Comparison of ENCODE assay signal across 8 cellular contexts in the genomic region with DNA sequence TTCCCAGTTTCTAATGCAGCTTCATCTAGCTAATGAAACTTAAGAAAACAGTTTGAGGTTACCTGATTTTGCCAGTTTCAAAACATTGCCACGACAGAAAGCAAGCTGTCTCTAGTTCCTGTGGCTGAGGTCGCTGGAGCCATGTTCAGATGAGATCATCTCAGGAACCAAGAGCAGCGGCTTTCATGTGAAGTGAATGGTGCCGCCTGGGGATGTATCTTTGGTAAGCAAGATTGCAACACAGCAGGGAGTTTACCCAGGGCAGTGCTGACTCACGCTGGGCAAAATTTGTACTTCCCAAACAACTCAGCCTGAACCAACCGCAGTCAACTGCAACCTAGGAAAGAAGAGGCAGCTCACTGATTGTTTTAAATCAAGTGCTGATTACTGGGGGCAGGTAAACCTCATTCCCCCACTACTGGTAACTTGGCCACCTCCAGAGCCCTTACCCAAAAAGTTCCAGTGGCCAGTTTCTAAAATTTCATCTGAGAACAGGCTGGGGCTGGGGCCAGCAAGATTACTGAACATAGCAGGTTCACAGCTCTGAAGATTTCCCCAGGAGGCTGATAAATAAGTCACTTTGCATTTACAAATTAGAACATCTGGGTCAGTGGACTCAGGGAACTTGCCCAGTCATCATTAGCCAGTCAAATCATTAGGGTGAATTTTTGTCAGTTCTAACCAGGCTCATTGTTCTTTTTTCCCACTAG. TPM values are rescaled to one million over a fixed set of nuclear protein-coding genes. Genes with fewer than 3 reads are reported as not detected.
DNase-seq lines count a peak whose midpoint lies in the region; ATAC-seq and TF ChIP-seq lines count a peak whose summit lies in the region.

Gene RFFL (minus strand): TSS at position 194 of the 710 bp plus-strand sequence. CDS start 37,154 bp downstream, outside the sequence.

- H3K27me3 ChIP-seq in lung (ENCODE audit: control insufficient read depth, insufficient read depth), result no peaks in the 10 kb centered on the region

- ATAC-seq in GM19035 (IDR thresholded peaks at IDR 0.05; ENCODE audit: unreplicated experiment) (peak; percentile 90), HG03354 (IDR thresholded peaks at IDR 0.05; ENCODE audit: poor library complexity, severe bottlenecking, unreplicated experiment) (peak; percentile 93), lung (ENCODE audit: insufficient read depth, low FRiP score) (peak; percentile 96)

- H3K4me1 Mint-ChIP-seq in activated CD4-positive, alpha-beta memory T cell treated with anti-CD3 and anti-CD28 coated beads, Interleukin-2, amount 10 ng/mL, durations not matched to agents 7 days and 5 days, result peaks cover 60% of the 10 kb centered on the region

- TF ChIP-seq CTCF in lung (IDR thresholded peaks at IDR 0.05; ENCODE audit: control extremely low read depth, extremely low read depth), result no peak

- H3K4me3 Mint-ChIP-seq in activated CD4-positive, alpha-beta memory T cell treated with anti-CD3 and anti-CD28 coated beads, Interleukin-2, amount 10 ng/mL, durations not matched to agents 7 days and 5 days, result peak within 1 kb of the TSS; percentile 48

- peaks cover 52% of the 10 kb centered on the region for H3K36me3 Mint-ChIP-seq in activated CD4-positive, alpha-beta memory T cell treated with anti-CD3 and anti-CD28 coated beads, Interleukin-2, amount 10 ng/mL, durations not matched to agents 7 days and 5 days (ENCODE audit: low read depth)

- POLR2A ChIA-PET in activated CD4-positive, alpha-beta memory T cell treated with anti-CD3 and anti-CD28 coated beads, Interleukin-2, amount 10 ng/mL, durations not matched to agents 7 days and 5 days (lab: Charles Lee), result interaction anchor here (0.9 to 14.4 kb wide), 18 partner anchors 11 to 515 kb away, joined by 3 to 164 read pairs (median 7); partner anchors contain the start of genes CCT6B, LIG3, PEX12 and ZNF830

- H3K4me1 ChIP-seq in lung (ENCODE audit: control insufficient read depth in 2 of 2, insufficient read depth in 2 of 2, low read length in 2 of 2), result peaks cover 3 to 5% of the 10 kb centered on the region in 2 donors

- CTCF ChIA-PET in activated CD4-positive, alpha-beta memory T cell treated with anti-CD3 and anti-CD28 coated beads, Interleukin-2, amount 10 ng/mL, durations not matched to agents 7 days and 5 days (lab: Charles Lee), result interaction anchor here (0.6 to 4.1 kb wide), 19 partner anchors 10 to 769 kb away, joined by 3 to 37 read pairs (median 5); partner anchors contain the start of genes FNDC8 and RAD51D

- peak within 1 kb of the TSS; percentile 94 for H3K27ac Mint-ChIP-seq in activated CD4-positive, alpha-beta memory T cell treated with anti-CD3 and anti-CD28 coated beads, Interleukin-2, amount 10 ng/mL, durations not matched to agents 7 days and 5 days

- H3K27me3 Mint-ChIP-seq in activated CD4-positive, alpha-beta memory T cell treated with anti-CD3 and anti-CD28 coated beads, Interleukin-2, amount 10 ng/mL, durations not matched to agents 7 days and 5 days, result no peaks in the 10 kb centered on the region

- no peaks in the 10 kb centered on the region for H3K9me3 ChIP-seq in lung (ENCODE audit: control insufficient read depth in 2 of 2, insufficient read depth in 1 of 2, low read length in 1 of 2)

- no peaks in the 10 kb centered on the region for H3K9me3 Mint-ChIP-seq in activated CD4-positive, alpha-beta memory T cell treated with anti-CD3 and anti-CD28 coated beads, Interleukin-2, amount 10 ng/mL, durations not matched to agents 7 days and 5 days

- no peak within 1 kb of the TSS for H3K4me3 ChIP-seq in lung

- 13 to 24% methylated on average over 6 of the region's 6 CpGs for WGBS in lung, 2 donors

- H3K36me3 ChIP-seq in lung (ENCODE audit: control insufficient read depth in 2 of 2, insufficient read depth in 2 of 2, low read length in 2 of 2), result no peaks in the 10 kb centered on the region

- DNase-seq in AML-193 (lab: John Stamatoyannopoulos, UW) (peak; percentile 100), NCI-H69 (lab: John Stamatoyannopoulos, UW) (peak; percentile 99), lung (ENCODE audit: low spot score) (peak; percentile 91)
- DNase-seq in activated CD4-positive, alpha-beta memory T cell treated with anti-CD3 and anti-CD28 coated beads, Interleukin-2, amount 10 ng/mL, durations not matched to agents 7 days and 5 days, result peak; percentile 91
- DNase-seq in effector CD4-positive, alpha-beta T cell, result peak; percentile 83
- peak; percentile 50 to 78 (median 70) for DNase-seq in stimulated activated CD4-positive, alpha-beta T cell treated with anti-CD3 and anti-CD28 coated beads, TNF-alpha, amount 100 ng/mL, for 4 hours (ENCODE audit: low read depth in 3 of 3)

- H3K27ac ChIP-seq in lung (ENCODE audit: low read depth in 1 of 2, low read length in 1 of 2), result peak within 1 kb of the TSS; percentile 78 to 87

RNA-seq across cellular contexts. Expression of gene RFFL, which starts in this region (rescaled TPM):
- 10 to 100 TPM; 47.3 to 53.9 TPM for total RNA-seq in activated CD4-positive, alpha-beta memory T cell treated with anti-CD3 and anti-CD28 coated beads, Interleukin-2, amount 10 ng/mL, durations not matched to agents 7 days and 5 days
- total RNA-seq in lung, result 10 to 100 TPM; 18.4 to 38.1 TPM
- 10 to 100 TPM in 1 of 2 donors, 1 to 10 TPM in 1; 5.8 to 25.4 TPM for polyA plus RNA-seq in lung
